In the genomic region with DNA sequence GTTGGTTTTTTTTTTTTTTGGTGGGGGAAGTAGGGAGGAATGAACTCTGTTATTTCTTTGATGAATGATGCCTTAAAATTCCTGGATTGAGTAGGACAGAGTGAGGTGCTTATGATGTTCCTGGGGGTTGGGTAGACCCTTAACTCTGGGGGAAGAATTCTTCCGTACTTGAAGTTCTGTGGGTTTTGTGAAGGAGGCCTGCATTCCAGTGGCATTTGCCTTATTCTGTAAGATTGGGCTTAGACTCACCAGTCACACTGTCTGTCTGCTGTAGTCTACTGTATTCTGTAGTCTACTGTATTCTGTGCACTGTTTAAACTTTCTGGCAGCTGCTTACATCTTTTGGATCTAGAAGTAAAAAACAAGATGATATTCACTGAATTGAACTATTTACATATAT, we compare ENCODE assay signal across 21 cellular contexts. TPM values are rescaled to one million over a fixed set of nuclear protein-coding genes. Genes with fewer than 3 reads are reported as not detected.
A peak's percentile ranks its signal among the peaks of the same experiment; 100 is the strongest.
DNase-seq lines count a peak whose midpoint lies in the region; ATAC-seq, FAIRE-seq and TF ChIP-seq lines count a peak whose summit lies in the region.
"Had no signal": no experiment of that assay in that cellular context is flagged by ENCODE, and none has a peak within 500 bp of the region (broad histone marks: within the 10 kb centered on the region; RNA-seq: fewer than 3 reads in every experiment).

No MANE protein-coding gene starts in this region.

- H3K18ac ChIP-seq in H9 (ENCODE audit: insufficient read length, low read depth, low read length), result no peak overlapping the region

- intact Hi-C loops in activated CD4-positive, alpha-beta memory T cell treated with anti-CD3 and anti-CD28 coated beads for 36 hours (cut with micrococcal nuclease), result no loop called here

- POLR2A ChIA-PET in activated CD4-positive, alpha-beta memory T cell treated with anti-CD3 and anti-CD28 coated beads for 36 hours (lab: Charles Lee), result no interaction called here

- no peak overlapping the region for H2BK20ac ChIP-seq in H9 (ENCODE audit: low read depth, low read length, poor library complexity, severe bottlenecking)

- no peaks in the 10 kb centered on the region for H3K23me2 ChIP-seq in H9 (ENCODE audit: insufficient read length, low read depth, low read length, poor library complexity, severe bottlenecking)

- H3K14ac ChIP-seq in H9 (ENCODE audit: insufficient read depth, low read length), result no peak overlapping the region

- H4K20me1 ChIP-seq in H9 (ENCODE audit: control insufficient read depth, insufficient read depth, insufficient read length) (no peaks in the 10 kb centered on the region), astrocyte (ENCODE audit: insufficient read depth, low read length) (no peaks in the 10 kb centered on the region), smooth muscle cell (ENCODE audit: low read depth) (peaks cover 17% of the 10 kb centered on the region)

- no peak overlapping the region for H4K91ac ChIP-seq in H9 (ENCODE audit: insufficient read length, low read depth, low read length)

- no peak overlapping the region for H2BK15ac ChIP-seq in H9 (ENCODE audit: low read depth, low read length)

- H3K79me1 ChIP-seq in H9 (ENCODE audit: insufficient read depth, low read depth, low read length, poor library complexity, severe bottlenecking), result no peaks in the 10 kb centered on the region

- DNase-seq in activated naive CD4-positive, alpha-beta T cell treated with Interleukin-2 at 50 U/mL for 16 hours, result no peak
- DNase-seq in H9 (no peak), astrocyte (ENCODE audit: low read depth) (peak; percentile 49), smooth muscle cell (lab: John Stamatoyannopoulos, UW; ENCODE audit: unreplicated experiment) (no peak)
- DNase-seq in activated CD4-positive, alpha-beta memory T cell treated with anti-CD3 and anti-CD28 coated beads for 36 hours, result no peak
- DNase-seq: BE2C, COR-L47, DND-41, Karpas-422, NCI-H1694 treated with DMSO at 0.1 percent for 48 hours, NCI-H2081 treated with DMSO at 0.1 percent for 48 hours, NCI-H2171 treated with DMSO at 0.1 percent for 48 hours, NCI-H524 treated with DMSO at 0.1 percent for 48 hours, NCI-H82, Peyer's patch had no signal

- no peaks in the 10 kb centered on the region for H3K79me2 ChIP-seq in H9 (ENCODE audit: insufficient read depth, low read length)
- H3K79me2 ChIP-seq in astrocyte (ENCODE audit: insufficient read depth, low read length), result no peaks in the 10 kb centered on the region
- no peaks in the 10 kb centered on the region for H3K79me2 ChIP-seq in smooth muscle cell (ENCODE audit: low read depth)

- no peak overlapping the region for H3K27ac ChIP-seq in H9 (ENCODE audit: insufficient read length, low read depth, low read length)
- H3K27ac ChIP-seq in astrocyte (ENCODE audit: low read depth, low read length), result no peak overlapping the region
- H3K27ac ChIP-seq in smooth muscle cell (ENCODE audit: low read depth), result peak overlapping the region; percentile 36
- H3K27ac ChIP-seq: Peyer's patch had no signal

- H3K9me3 ChIP-seq in H9 (ENCODE audit: control insufficient read depth, low read depth, low read length) (no peaks in the 10 kb centered on the region), astrocyte (ENCODE audit: insufficient read depth, low read depth, low read length) (no peaks in the 10 kb centered on the region), smooth muscle cell (replicated peaks; ENCODE audit: low read depth) (no peaks in the 10 kb centered on the region)
- H3K9me3 ChIP-seq: BE2C, Peyer's patch had no signal

- peaks cover 19% of the 10 kb centered on the region for H3K36me3 Mint-ChIP-seq in activated naive CD4-positive, alpha-beta T cell treated with anti-CD3 and anti-CD28 coated beads, Interleukin-2, amount 50 U/mL, for 24 hours
- H3K36me3 Mint-ChIP-seq in H9 (ENCODE audit: insufficient read depth in 1 of 3, low read depth in 3 of 3), result peaks cover 2 to 23% (median 18%) of the 10 kb centered on the region in 3 experiments; a peak in 6 of 7 replicates
- no peaks in the 10 kb centered on the region for H3K36me3 Mint-ChIP-seq in astrocyte (ENCODE audit: low read depth, unreplicated experiment)
- peaks cover 35% of the 10 kb centered on the region for H3K36me3 Mint-ChIP-seq in activated CD4-positive, alpha-beta memory T cell treated with anti-CD3 and anti-CD28 coated beads for 36 hours

- no peak for FAIRE-seq in astrocyte (lab: Jason Lieb, UNC)
- FAIRE-seq: GM12878 had no signal

- no peak overlapping the region for H3K4ac ChIP-seq in H9 (ENCODE audit: low read depth, low read length)

- H3F3A ChIP-seq in smooth muscle cell (ENCODE audit: low read depth), result no peaks in the 10 kb centered on the region

- no peaks in the 10 kb centered on the region for H3K9me3 Mint-ChIP-seq in activated naive CD4-positive, alpha-beta T cell treated with anti-CD3 and anti-CD28 coated beads, Interleukin-2, amount 50 U/mL, for 24 hours
- H3K9me3 Mint-ChIP-seq in H9, result no peaks in the 10 kb centered on the region
- no peaks in the 10 kb centered on the region for H3K9me3 Mint-ChIP-seq in astrocyte (ENCODE audit: unreplicated experiment)
- no peaks in the 10 kb centered on the region for H3K9me3 Mint-ChIP-seq in activated CD4-positive, alpha-beta memory T cell treated with anti-CD3 and anti-CD28 coated beads for 36 hours

- no CpG with 5 or more reads among the region's 1 CpG for WGBS in H9 (ENCODE audit: extremely low coverage, insufficient read length, low lambda C conversion rate)
- WGBS in smooth muscle cell (ENCODE audit: low lambda C conversion rate), result 38% methylated on average over 1 of the region's 1 CpG

- H2AK5ac ChIP-seq in H9 (ENCODE audit: insufficient read length, low read length), result no peak overlapping the region

- H3K9ac ChIP-seq in H9 (ENCODE audit: extremely low read depth, insufficient read length, low read length) (no peak overlapping the region), astrocyte (ENCODE audit: low read length) (no peak overlapping the region), smooth muscle cell (ENCODE audit: low read depth) (no peak overlapping the region)

- H4K8ac ChIP-seq in H9 (replicated peaks; ENCODE audit: insufficient read length, low read depth, low read length), result no peak overlapping the region

- no peak overlapping the region for H3K4me3 ChIP-seq in astrocyte (ENCODE audit: insufficient read depth, low read depth, low read length)
- H3K4me3 ChIP-seq in smooth muscle cell, result no peak overlapping the region
- H3K4me3 ChIP-seq: GM12878, Peyer's patch had no signal

- no peaks in the 10 kb centered on the region for H3K27me3 ChIP-seq in H9 (ENCODE audit: insufficient read depth, low read length)
- H3K27me3 ChIP-seq in astrocyte (ENCODE audit: insufficient read depth, low read length), result no peaks in the 10 kb centered on the region
- H3K27me3 ChIP-seq in smooth muscle cell (ENCODE audit: low read depth), result no peaks in the 10 kb centered on the region
- H3K27me3 ChIP-seq: BE2C, Peyer's patch had no signal

- H3K56ac ChIP-seq in H9 (ENCODE audit: insufficient read length, low read depth, low read length), result no peak overlapping the region

- H2AFZ ChIP-seq in H9 (ENCODE audit: low read length) (no peak overlapping the region), astrocyte (ENCODE audit: low read depth, low read length) (no peak overlapping the region), smooth muscle cell (ENCODE audit: low read depth) (no peak overlapping the region)

- H3K4me2 ChIP-seq in H9 (ENCODE audit: insufficient read depth, insufficient read length, low read length) (no peak overlapping the region), astrocyte (ENCODE audit: low read length) (no peak overlapping the region), smooth muscle cell (no peak overlapping the region)

- no peak overlapping the region for H2BK12ac ChIP-seq in H9 (ENCODE audit: insufficient read length, low read depth, low read length)

- H4K5ac ChIP-seq in H9 (ENCODE audit: insufficient read length, low read depth, low read length), result no peak overlapping the region

- no peak overlapping the region for H3K23ac ChIP-seq in H9 (ENCODE audit: insufficient read length, low read depth, low read length)

- H2BK5ac ChIP-seq in H9 (ENCODE audit: insufficient read length, low read length), result no peak overlapping the region

- no peak for ATAC-seq in HG03469 (IDR thresholded peaks at IDR 0.05; ENCODE audit: unreplicated experiment)
- ATAC-seq in GM21723 (IDR thresholded peaks at IDR 0.05; ENCODE audit: unreplicated experiment), result no peak
- ATAC-seq: GM12878 had no signal

- H3T11ph ChIP-seq in H9 (ENCODE audit: low read length), result no peak overlapping the region

- no peak overlapping the region for H3K4me3 Mint-ChIP-seq in activated naive CD4-positive, alpha-beta T cell treated with anti-CD3 and anti-CD28 coated beads, Interleukin-2, amount 50 U/mL, for 24 hours
- H3K4me3 Mint-ChIP-seq in H9 (no peak overlapping the region), astrocyte (ENCODE audit: unreplicated experiment) (peak overlapping the region; percentile 12)
- no peak overlapping the region for H3K4me3 Mint-ChIP-seq in activated CD4-positive, alpha-beta memory T cell treated with anti-CD3 and anti-CD28 coated beads for 36 hours

- H3K4me1 Mint-ChIP-seq in activated naive CD4-positive, alpha-beta T cell treated with anti-CD3 and anti-CD28 coated beads, Interleukin-2, amount 50 U/mL, for 24 hours, result peaks cover 16% of the 10 kb centered on the region
- H3K4me1 Mint-ChIP-seq in H9 (no peaks in the 10 kb centered on the region), astrocyte (ENCODE audit: low read depth, unreplicated experiment) (peaks cover 15% of the 10 kb centered on the region)
- H3K4me1 Mint-ChIP-seq in activated CD4-positive, alpha-beta memory T cell treated with anti-CD3 and anti-CD28 coated beads for 36 hours (ENCODE audit: low read depth), result peaks cover 2% of the 10 kb centered on the region

- no peak overlapping the region for H2BK120ac ChIP-seq in H9 (ENCODE audit: low read depth, low read length, poor library complexity, severe bottlenecking)

- peak overlapping the region; percentile 74 for H3K27ac Mint-ChIP-seq in activated naive CD4-positive, alpha-beta T cell treated with anti-CD3 and anti-CD28 coated beads, Interleukin-2, amount 50 U/mL, for 24 hours
- peak overlapping the region in 2 of 3 experiments; percentile 6 to 27; a peak in 1 of 7 replicates for H3K27ac Mint-ChIP-seq in H9
- H3K27ac Mint-ChIP-seq in astrocyte (ENCODE audit: unreplicated experiment), result peak overlapping the region; percentile 95
- H3K27ac Mint-ChIP-seq in activated CD4-positive, alpha-beta memory T cell treated with anti-CD3 and anti-CD28 coated beads for 36 hours, result no peak overlapping the region

- CTCF ChIA-PET in activated CD4-positive, alpha-beta memory T cell treated with anti-CD3 and anti-CD28 coated beads for 36 hours (lab: Charles Lee), result no interaction called here

- H3K4me1 ChIP-seq in H9 (ENCODE audit: insufficient read depth, low read length), result no peaks in the 10 kb centered on the region
- H3K4me1 ChIP-seq in astrocyte (ENCODE audit: insufficient read depth, low read length), result no peaks in the 10 kb centered on the region
- no peaks in the 10 kb centered on the region for H3K4me1 ChIP-seq in smooth muscle cell (ENCODE audit: low read depth)
- H3K4me1 ChIP-seq: BE2C, Peyer's patch had no signal

- H3K27me3 Mint-ChIP-seq in activated naive CD4-positive, alpha-beta T cell treated with anti-CD3 and anti-CD28 coated beads, Interleukin-2, amount 50 U/mL, for 24 hours, result no peaks in the 10 kb centered on the region
- no peaks in the 10 kb centered on the region for H3K27me3 Mint-ChIP-seq in H9 (ENCODE audit: low read depth)
- H3K27me3 Mint-ChIP-seq in astrocyte (ENCODE audit: low read depth, unreplicated experiment), result no peaks in the 10 kb centered on the region
- no peaks in the 10 kb centered on the region for H3K27me3 Mint-ChIP-seq in activated CD4-positive, alpha-beta memory T cell treated with anti-CD3 and anti-CD28 coated beads for 36 hours

- TF ChIP-seq CTCF in H9 (conservative IDR thresholded peaks at IDR 0.05), result no peak
- TF ChIP-seq CTCF in astrocyte (IDR thresholded peaks at IDR 0.05; ENCODE audit: insufficient read depth, low read depth, low read length), result no peak
- TF ChIP-seq CTCF in smooth muscle cell (IDR thresholded peaks at IDR 0.05; ENCODE audit: borderline replicate concordance, insufficient read depth, poor library complexity, severe bottlenecking), result no peak

- H3K36me3 ChIP-seq in astrocyte (ENCODE audit: insufficient read depth, low read length) (peaks cover 5% of the 10 kb centered on the region), smooth muscle cell (ENCODE audit: low read depth) (peaks cover 14% of the 10 kb centered on the region)

RNA-seq across cellular contexts. Expression of gene TPH2, which starts 42.5 kb away (rescaled TPM):
- 0.66 and 0.83 TPM in 2 replicates for total RNA-seq in H9 (2021)
- total RNA-seq in astrocyte, result 0.24 and 0.30 TPM in 2 replicates
- total RNA-seq in smooth muscle cell, result not detected in 2 replicates
- polyA plus RNA-seq in smooth muscle cell, result 0.15 TPM in 1 of 2 replicates, not detected in the other
- not detected for total RNA-seq in activated CD4-positive, alpha-beta memory T cell treated with anti-CD3 and anti-CD28 coated beads for 36 hours
- total RNA-seq: GM12878, H4, M059J, Peyer's patch had no signal
- polyA plus RNA-seq: GM12878 had no signal

RNA-seq across cellular contexts. Expression of gene TBC1D15, which starts 56.6 kb away (rescaled TPM):
- total RNA-seq in H9 (2021) (39.7 and 44.4 TPM in 2 replicates), astrocyte (26.5 and 28.4 TPM in 2 replicates), smooth muscle cell (28.1 and 28.6 TPM in 2 replicates)
- 14.3 and 23.3 TPM in 2 replicates for polyA plus RNA-seq in smooth muscle cell
- 10 to 100 TPM; 54.9 to 57.6 TPM for total RNA-seq in activated CD4-positive, alpha-beta memory T cell treated with anti-CD3 and anti-CD28 coated beads for 36 hours
